ENCODE assay signal across 30 cellular contexts in genomic region chrX:2176733-2177132, GRCh38.
"Had no signal": no experiment of that assay in that cellular context is flagged by ENCODE, and none has a peak within 500 bp of the region (broad histone marks: within the 10 kb centered on the region; RNA-seq: fewer than 3 reads in every experiment).

No MANE protein-coding gene starts in this region.

- H3K27ac ChIP-seq: ascending aorta, SK-N-MC had no signal

- DNase-seq: activated B cell treated with CpG ODN at 0.5 μM for 24 hours; activated CD4-positive, alpha-beta memory T cell treated with anti-CD3 and anti-CD28 coated beads for 36 hours; activated CD4-positive, alpha-beta T cell treated with anti-CD3 and anti-CD28 coated beads, Interleukin-2, amount 10 ng/mL, durations not matched to agents 7 days and 5 days; activated CD8-positive, alpha-beta memory T cell treated with anti-CD3 and anti-CD28 coated beads for 24 hours; activated effector memory CD4-positive, alpha-beta T cell treated with anti-CD3 and anti-CD28 coated beads, Interleukin-2, amount 50 U/mL, for 16 hours; activated naive CD4-positive, alpha-beta T cell treated with Interleukin-2 at 50 U/mL for 16 hours; activated naive CD8-positive, alpha-beta T cell treated with anti-CD3 and anti-CD28 coated beads, Interleukin-2, amount 50 U/mL, for 24 hours; activated T-cell treated with anti-CD3 and anti-CD28 coated beads, Interleukin-2, amount 50 U/mL, for 4 hours; amniotic stem cell; KG1; NCI-H1092; NCI-H1417 treated with DMSO at 0.1 percent for 48 hours; NCI-H1694; NCI-H2029; NCI-H2171; NCI-H345; NCI-H510A; NCI-H526 treated with DMSO at 0.1 percent for 48 hours; NCI-H82; OCI-M1; RPMI8226; T-cell; T-helper 2 cell; T1000 had no signal

- H3K27me3 ChIP-seq: ascending aorta had no signal

- ATAC-seq: activated naive CD4-positive, alpha-beta T cell treated with anti-CD3 and anti-CD28 coated beads, Interleukin-2, amount 50 U/mL, for 72 hours; activated naive CD8-positive, alpha-beta T cell treated with anti-CD3 and anti-CD28 coated beads, Interleukin-2, amount 50 U/mL, for 24 hours; activated T-cell treated with anti-CD3 and anti-CD28 coated beads, Interleukin-2, amount 50 U/mL, for 4 hours; Panc1; Right ventricle myocardium inferior; T-cell had no signal

- H3K4me1 ChIP-seq: ascending aorta had no signal

- H3K4me3 ChIP-seq: ascending aorta, SK-N-MC had no signal

- H3K36me3 ChIP-seq: ascending aorta had no signal

- FAIRE-seq: TTC549 had no signal
